In genomic region chr1:234544094-234544579, GRCh38 we compare ENCODE assay signal across 1 cellular context.
TF ChIP-seq lines count a peak whose summit lies in the region.

No MANE protein-coding gene starts in this region.

TF ChIP-seq in HEK293, 187 proteins besides CTCF, POLR2A, EP300 and RAD21 (continued from another document and continues in another):
- no peak for TF ChIP-seq ZNF610 (tag by site-specific recombination; IDR thresholded peaks at IDR 0.05; ENCODE audit: borderline replicate concordance)
- TF ChIP-seq ZBTB48 (tag by site-specific recombination; IDR thresholded peaks at IDR 0.05): no peak
- TF ChIP-seq ZNF362 (tag by site-specific recombination; IDR thresholded peaks at IDR 0.05): no peak; the same call in 1 of the 2 replicates
- no peak for TF ChIP-seq ZNF510 (tag by site-specific recombination; IDR thresholded peaks at IDR 0.05; ENCODE audit: insufficient replicate concordance)
- TF ChIP-seq ZNF184 (tag by site-specific recombination; IDR thresholded peaks at IDR 0.05): peak; percentile 75; the same call in 1 of the 2 replicates
- peak; percentile 81 for TF ChIP-seq SP2 (tag by site-specific recombination; IDR thresholded peaks at IDR 0.05)
- no peak; the same call in 1 of the 2 replicates for TF ChIP-seq ZBTB17 (tag by site-specific recombination; IDR thresholded peaks at IDR 0.05)
- no peak for TF ChIP-seq ZNF548 (tag by site-specific recombination; IDR thresholded peaks at IDR 0.05)
- no peak for TF ChIP-seq ZNF626 (tag by site-specific recombination; IDR thresholded peaks at IDR 0.05)
- TF ChIP-seq ZNF174 (tag by site-specific recombination; IDR thresholded peaks at IDR 0.05): no peak
- no peak for TF ChIP-seq ZBTB49 (tag by site-specific recombination; IDR thresholded peaks at IDR 0.05; ENCODE audit: low read depth)
- no peak for TF ChIP-seq SCRT1 (tag by site-specific recombination; IDR thresholded peaks at IDR 0.05; ENCODE audit: borderline replicate concordance)
- no peak; the same call in 1 of the 2 replicates for TF ChIP-seq ZBTB10 (tag by site-specific recombination; IDR thresholded peaks at IDR 0.05)
- no peak for TF ChIP-seq ZNF248 (tag by site-specific recombination; IDR thresholded peaks at IDR 0.05)
- TF ChIP-seq TRIM28 (IDR thresholded peaks at IDR 0.05; ENCODE audit: borderline replicate concordance, low read length): 0 out of 2 replicates have a peak, but pooled peaks have one; percentile 8
- TF ChIP-seq YY2 (tag by site-specific recombination; IDR thresholded peaks at IDR 0.05): no peak
- no peak for TF ChIP-seq ZNF366 (tag by site-specific recombination; conservative IDR thresholded peaks at IDR 0.05)
- no peak for TF ChIP-seq OSR2 (tag by site-specific recombination; IDR thresholded peaks at IDR 0.05)
- TF ChIP-seq ZBTB6 (tag by site-specific recombination; IDR thresholded peaks at IDR 0.05): no peak
- TF ChIP-seq GLIS1 (tag by site-specific recombination; IDR thresholded peaks at IDR 0.05): peak; percentile 42
- TF ChIP-seq PRDM1 (tag by site-specific recombination; IDR thresholded peaks at IDR 0.05): no peak
- TF ChIP-seq ZNF560 (tag by site-specific recombination; IDR thresholded peaks at IDR 0.05; ENCODE audit: borderline replicate concordance): no peak
- TF ChIP-seq ZNF704 (tag by site-specific recombination; IDR thresholded peaks at IDR 0.05): no peak
- peak; percentile 80 for TF ChIP-seq ZBTB44 (tag by site-specific recombination; IDR thresholded peaks at IDR 0.05)
- TF ChIP-seq ZNF112 (tag by site-specific recombination; IDR thresholded peaks at IDR 0.05): no peak
- peak; percentile 16; the same call in 1 of the 2 replicates for TF ChIP-seq ZBTB8A (tag by site-specific recombination; IDR thresholded peaks at IDR 0.05)
- TF ChIP-seq ZNF639 (tag by site-specific recombination; IDR thresholded peaks at IDR 0.05): no peak
- TF ChIP-seq HOXD13 (CRISPR knock-in tag; IDR thresholded peaks at IDR 0.05; ENCODE audit: borderline replicate concordance): no peak
- TF ChIP-seq GLI4 (tag by site-specific recombination; IDR thresholded peaks at IDR 0.05): no peak
- TF ChIP-seq ZNF146 (tag by site-specific recombination; IDR thresholded peaks at IDR 0.05): no peak
- no peak for TF ChIP-seq ZBTB11 (tag by site-specific recombination; conservative IDR thresholded peaks at IDR 0.05; ENCODE audit: low read depth)
- TF ChIP-seq ZFP69B (tag by site-specific recombination; IDR thresholded peaks at IDR 0.05): peak; percentile 81
- no peak for TF ChIP-seq ZNF621 (tag by site-specific recombination; IDR thresholded peaks at IDR 0.05)
- TF ChIP-seq KLF1 (tag by site-specific recombination; IDR thresholded peaks at IDR 0.05): no peak
- no peak for TF ChIP-seq ZNF239 (tag by site-specific recombination; IDR thresholded peaks at IDR 0.05)
- no peak for TF ChIP-seq BCL11A (tag by site-specific recombination; IDR thresholded peaks at IDR 0.05; ENCODE audit: low read depth)
- TF ChIP-seq ZBTB21 (tag by site-specific recombination; IDR thresholded peaks at IDR 0.05): peak; percentile 36
- peak; percentile 52 for TF ChIP-seq TSHZ1 (tag by site-specific recombination; IDR thresholded peaks at IDR 0.05; ENCODE audit: borderline replicate concordance)
- no peak for TF ChIP-seq ZNF645 (tag by site-specific recombination; IDR thresholded peaks at IDR 0.05)
